Comparison of ENCODE assay signal across 12 cellular contexts in genomic region chr20:41178495-41178894, GRCh38. TPM values are rescaled to one million over a fixed set of nuclear protein-coding genes. Genes with fewer than 3 reads are reported as not detected.
DNase-seq lines count a peak whose midpoint lies in the region; ATAC-seq, FAIRE-seq and TF ChIP-seq lines count a peak whose summit lies in the region.
"Had no signal": no experiment of that assay in that cellular context is flagged by ENCODE, and none has a peak within 500 bp of the region (broad histone marks: within the 10 kb centered on the region; RNA-seq: fewer than 3 reads in every experiment).

No MANE protein-coding gene starts in this region.

- H3K9me3 ChIP-seq in HepG2 (ENCODE audit: low read length) (no peaks in the 10 kb centered on the region), right lobe of liver (no peaks in the 10 kb centered on the region), uterus (no peaks in the 10 kb centered on the region), PC-9 (ENCODE audit: insufficient read depth, low read depth) (no peaks in the 10 kb centered on the region)
- H3K9me3 ChIP-seq: BLaER1 treated with 17β-estradiol and CSF1 and Interleukin-3, amounts not matched to agents 10 nM and 100 nM had no signal

- POLR2A ChIA-PET in HepG2 (lab: Yijun Ruan, JAX) = no interaction called here
- POLR2A ChIA-PET in PC-9 (lab: Charles Lee; ENCODE audit: unreplicated experiment) = interaction anchor here (0.6 kb wide), 1 partner anchor 151 kb away, joined by 3 read pairs; no protein-coding TSS in a partner anchor

- in situ Hi-C loops in HepG2 (cut with HindIII; ENCODE audit: extremely low pct_ligation_motif_present, low pct_unique_long_range_greater_than_20kb) = no loop called here

- peaks cover 12% of the 10 kb centered on the region for H3K4me1 ChIP-seq in HepG2 (ENCODE audit: insufficient read depth, low read length)
- H3K4me1 ChIP-seq in right lobe of liver = no peaks in the 10 kb centered on the region
- peaks cover 0 to 15% of the 10 kb centered on the region in 2 donors for H3K4me1 ChIP-seq in uterus
- peaks cover 11% of the 10 kb centered on the region for H3K4me1 ChIP-seq in PC-9 (replicated peaks; ENCODE audit: insufficient read depth)
- H3K4me1 ChIP-seq: BLaER1 treated with 17β-estradiol and CSF1 and Interleukin-3, amounts not matched to agents 10 nM and 100 nM had no signal

- peaks cover 23% of the 10 kb centered on the region for H3K36me3 Mint-ChIP-seq in chondrocyte (ENCODE audit: low read depth)
- peaks cover 49% of the 10 kb centered on the region for H3K36me3 Mint-ChIP-seq in nephron progenitor cell (ENCODE audit: low read depth)

- H3K27ac Mint-ChIP-seq in chondrocyte (ENCODE audit: unreplicated experiment) (peak overlapping the region; percentile 97), nephron progenitor cell (peak overlapping the region; percentile 89)

- ATAC-seq in HepG2 (no peak), right lobe of liver (no peak), HG02763 (IDR thresholded peaks at IDR 0.05; ENCODE audit: unreplicated experiment) (no peak)

- H3K4me2 ChIP-seq in HepG2 (ENCODE audit: low read depth, low read length) (no peak overlapping the region), PC-9 (no peak overlapping the region)
- H3K4me2 ChIP-seq: BLaER1 treated with 17β-estradiol and CSF1 and Interleukin-3, amounts not matched to agents 10 nM and 100 nM had no signal

- H3K9me3 Mint-ChIP-seq in chondrocyte (ENCODE audit: low read depth) (no peaks in the 10 kb centered on the region), nephron progenitor cell (no peaks in the 10 kb centered on the region)
- H3K9me3 Mint-ChIP-seq: IgD-negative memory B cell had no signal

- TF ChIP-seq POLR2A in HepG2 (IDR thresholded peaks at IDR 0.05; ENCODE audit: insufficient read depth in 1 of 2, low read depth in 2 of 2, low read length in 2 of 2) (no peak), right lobe of liver (IDR thresholded peaks at IDR 0.05) (no peak), uterus (IDR thresholded peaks at IDR 0.05) (no peak)

- H3K4me1 Mint-ChIP-seq in chondrocyte (ENCODE audit: low read depth) (peaks cover 77% of the 10 kb centered on the region), nephron progenitor cell (peaks cover 17% of the 10 kb centered on the region)
- H3K4me1 Mint-ChIP-seq: IgD-negative memory B cell had no signal

- H4K20me1 ChIP-seq in HepG2 (ENCODE audit: insufficient read depth, low read length) (peaks cover 1% of the 10 kb centered on the region; the same call in 1 of the 2 replicates), PC-9 (ENCODE audit: insufficient read depth) (no peaks in the 10 kb centered on the region)

- H3K27ac ChIP-seq in HepG2 (ENCODE audit: extremely low read length, insufficient read depth, low read length) (no peak overlapping the region), right lobe of liver (no peak overlapping the region), uterus (peak overlapping the region; percentile 65 to 85), PC-9 (no peak overlapping the region)
- H3K27ac ChIP-seq: BLaER1 treated with 17β-estradiol and CSF1 and Interleukin-3, amounts not matched to agents 10 nM and 100 nM had no signal

- no peak for TF ChIP-seq EP300 in HepG2 (IDR thresholded peaks at IDR 0.05; ENCODE audit: low read depth in 2 of 2, low read length in 2 of 2)
- no peak for TF ChIP-seq EP300 in HepG2 (CRISPR knock-in tag; IDR thresholded peaks at IDR 0.05; ENCODE audit: borderline replicate concordance)

- no peaks in the 10 kb centered on the region for H3K79me2 ChIP-seq in HepG2 (ENCODE audit: insufficient read depth, low read length)
- H3K79me2 ChIP-seq in PC-9 (ENCODE audit: low read depth) = no peaks in the 10 kb centered on the region

- intact Hi-C loops in HepG2 (cut with micrococcal nuclease; ENCODE audit: unreplicated experiment) = no loop called here
- intact Hi-C loops in right lobe of liver (cut with DNase I) = loop anchor here in 1 of 2 donors (10.0 kb wide), 1 partner anchor 46 kb away; no protein-coding TSS in a partner anchor
- intact Hi-C loops in uterus (cut with DNase I; ENCODE audit: low total_unique reads) = no loop called here
- intact Hi-C loops in PC-9 (cut with micrococcal nuclease; ENCODE audit: unreplicated experiment) = loop anchor here (10.0 kb wide), 1 partner anchor 226 kb away; no protein-coding TSS in a partner anchor

- no peak for TF ChIP-seq RAD21 in HepG2 (CRISPR knock-in tag; IDR thresholded peaks at IDR 0.05)

- CTCF ChIA-PET in HepG2 (lab: Yijun Ruan, JAX; ENCODE audit: low intra/inter-chr PET ratio, low total read pairs) = no interaction called here
- CTCF ChIA-PET in PC-9 (lab: Charles Lee) = interaction anchor here (1.5 kb wide), 1 partner anchor 162 kb away, joined by 7 read pairs; the partner anchor contains the start of gene LPIN3

- H3K4me3 ChIP-seq in HepG2 (replicated peaks in 1 of 3; ENCODE audit: insufficient read depth in 1 of 3, low read depth in 2 of 3, low read length in 3 of 3) (no peak overlapping the region), right lobe of liver (no peak overlapping the region), uterus (no peak overlapping the region), PC-9 (no peak overlapping the region)
- H3K4me3 ChIP-seq: BLaER1 treated with 17β-estradiol and CSF1 and Interleukin-3, amounts not matched to agents 10 nM and 100 nM had no signal

- DNase-seq in HepG2 (ENCODE audit: low spot score) (no peak), right lobe of liver (no peak), chondrocyte (ENCODE audit: low spot score) (no peak), nephron progenitor cell (no peak), uterus (no peak), PC-9 (no peak)
- DNase-seq in effector CD8-positive, alpha-beta T cell (lab: John Stamatoyannopoulos, UW) = no peak
- DNase-seq: NCI-H187, occipital lobe had no signal

- 91% methylated on average over 6 of the region's 6 CpGs for WGBS in HepG2 (ENCODE audit: low lambda C conversion rate)
- WGBS in right lobe of liver (ENCODE audit: insufficient coverage, low coverage, low lambda C conversion rate, missing lambda C conversion rate) = 67% methylated on average over 4 of the region's 6 CpGs

- H3K27me3 Mint-ChIP-seq in chondrocyte (ENCODE audit: low read depth) = no peaks in the 10 kb centered on the region
- no peaks in the 10 kb centered on the region for H3K27me3 Mint-ChIP-seq in nephron progenitor cell (ENCODE audit: low read depth, poor library complexity)
- H3K27me3 Mint-ChIP-seq: IgD-negative memory B cell had no signal

- no peak overlapping the region for H3K9ac ChIP-seq in HepG2 (ENCODE audit: insufficient read depth, low read depth, low read length)
- H3K9ac ChIP-seq: BLaER1 treated with 17β-estradiol and CSF1 and Interleukin-3, amounts not matched to agents 10 nM and 100 nM had no signal

- H3K27me3 ChIP-seq in HepG2 (ENCODE audit: control insufficient read depth in 1 of 2, insufficient read depth in 2 of 2, low read length in 2 of 2) (no peaks in the 10 kb centered on the region), right lobe of liver (no peaks in the 10 kb centered on the region), uterus (no peaks in the 10 kb centered on the region), PC-9 (ENCODE audit: insufficient read depth, low read depth) (no peaks in the 10 kb centered on the region)
- H3K27me3 ChIP-seq: BLaER1 treated with 17β-estradiol and CSF1 and Interleukin-3, amounts not matched to agents 10 nM and 100 nM had no signal

- H2AFZ ChIP-seq in HepG2 (ENCODE audit: low read length) = no peak overlapping the region
- no peak overlapping the region for H2AFZ ChIP-seq in PC-9

- no peaks in the 10 kb centered on the region for H3F3A ChIP-seq in PC-9 (ENCODE audit: insufficient read depth, low read depth)

- TF ChIP-seq CTCF in HepG2 (CRISPR knock-in tag; IDR thresholded peaks at IDR 0.05) = no peak
- no peak for TF ChIP-seq CTCF in right lobe of liver (IDR thresholded peaks at IDR 0.05)
- no peak for TF ChIP-seq CTCF in chondrocyte (IDR thresholded peaks at IDR 0.05)
- TF ChIP-seq CTCF in nephron progenitor cell (IDR thresholded peaks at IDR 0.05) = no peak
- no peak for TF ChIP-seq CTCF in uterus (IDR thresholded peaks at IDR 0.05)
- no peak for TF ChIP-seq CTCF in PC-9 (conservative IDR thresholded peaks at IDR 0.05)

- H3K9me2 ChIP-seq in PC-9 (ENCODE audit: insufficient read depth) = no peaks in the 10 kb centered on the region

- H3K36me3 ChIP-seq in HepG2 (replicated peaks in 1 of 2; ENCODE audit: control insufficient read depth in 1 of 2, insufficient read depth in 2 of 2, low read length in 2 of 2) (peaks cover 15 to 32% of the 10 kb centered on the region in 2 experiments), right lobe of liver (peaks cover 0 to 19% (median 3%) of the 10 kb centered on the region in 4 donors), uterus (no peaks in the 10 kb centered on the region), PC-9 (ENCODE audit: low read depth) (0 out of 2 replicates have a peak, but pooled peaks cover 6% of the 10 kb centered on the region)

- H3K4me3 Mint-ChIP-seq in chondrocyte (ENCODE audit: unreplicated experiment) = no peak overlapping the region
- H3K4me3 Mint-ChIP-seq in nephron progenitor cell = no peak overlapping the region
- H3K4me3 Mint-ChIP-seq: IgD-negative memory B cell had no signal

- no peak for FAIRE-seq in HepG2 (lab: Jason Lieb, UNC)

- BruUV-seq in HepG2 (replicated peaks; lab: Mats Ljungman, UMichigan) (no TSS peak), PC-9 (replicated peaks; lab: Mats Ljungman, UMichigan) (no TSS peak)

RNA-seq across cellular contexts. Expression of gene PLCG1, which starts 41.2 kb away (rescaled TPM):
- total RNA-seq in HepG2 (2016; rRNA removed; fragmentation: Illumina TruSeq; extraction: Trizol) (53.1 and 85.3 TPM in 2 replicates), right lobe of liver (10 to 100 TPM in 5 of 6 experiments, 1 to 10 TPM in 1; 9.5 to 22.6 (median 16.6) TPM), chondrocyte (139 to 152 TPM (median 140 TPM) in 3 replicates), uterus (100 to 1,000 TPM in 3 of 4 donors, 10 to 100 TPM in 1; 38.8 to 180 (median 138) TPM), PC-9 (2021) (64.1 and 69.4 TPM in 2 replicates)
- total RNA-seq in HepG2 (2016; cell fraction: cytosol; rRNA removed; fragmentation: Illumina TruSeq; extraction: Trizol; ENCODE audit: low read depth) = 8.3 and 10.2 TPM in 2 replicates
- 43.2 and 85.3 TPM in 2 replicates for total RNA-seq in HepG2 (2016; cell fraction: insoluble cytoplasmic fraction; rRNA removed; fragmentation: Illumina TruSeq; extraction: Trizol)
- total RNA-seq in HepG2 (2016; cell fraction: membrane; rRNA removed; fragmentation: Illumina TruSeq; extraction: Trizol) = 23.6 and 25.9 TPM in 2 replicates
- total RNA-seq in HepG2 (2016; cell fraction: nucleus; rRNA removed; fragmentation: Illumina TruSeq; extraction: Trizol) = 119 and 141 TPM in 2 replicates
- polyA plus RNA-seq in HepG2 (2011; rRNA removed) = 158 and 207 TPM in 2 replicates
- polyA plus RNA-seq in HepG2 (2011; cell fraction: cytosol; rRNA removed) = 50.7 and 54.7 TPM in 2 replicates
- 1,608 and 1,708 TPM in 2 replicates for polyA plus RNA-seq in HepG2 (2011; cell fraction: nucleus; rRNA removed)
- 152 and 164 TPM in 2 replicates for polyA plus RNA-seq in HepG2 (2012)
- polyA plus RNA-seq in HepG2 (2016; cell fraction: cytosol; fragmentation: Illumina TruSeq; extraction: Trizol; ENCODE audit: low read depth) = 3.6 and 4.0 TPM in 2 replicates
- polyA plus RNA-seq in HepG2 (2016; cell fraction: insoluble cytoplasmic fraction; fragmentation: Illumina TruSeq; extraction: Trizol; ENCODE audit: low read depth) = 54.2 and 61.1 TPM in 2 replicates
- polyA plus RNA-seq in HepG2 (2016; cell fraction: membrane; fragmentation: Illumina TruSeq; extraction: Trizol; ENCODE audit: low read depth) = 12.4 and 12.5 TPM in 2 replicates
- 371 and 407 TPM in 2 replicates for polyA plus RNA-seq in HepG2 (2016; cell fraction: nucleus; fragmentation: Illumina TruSeq; extraction: Trizol; ENCODE audit: insufficient read depth, low read depth)
- 74.2 and 219 TPM in 2 replicates for polyA minus RNA-seq in HepG2 (2011; rRNA and poly(A)+ RNA removed; ENCODE audit: low replicate concordance)
- 77.9 and 95.1 TPM in 2 replicates for polyA minus RNA-seq in HepG2 (2011; cell fraction: cytosol; rRNA and poly(A)+ RNA removed)
- polyA minus RNA-seq in HepG2 (2011; cell fraction: nucleus; rRNA and poly(A)+ RNA removed) = 286 and 292 TPM in 2 replicates

Comparison
In these comparisons a context has a peak if more than half of its experiments do, and no peak if none do; other contexts are left out.
1. H3K27ac ChIP-seq: peak in uterus (2 of 2); none in HepG2 (single experiment), right lobe of liver (0 of 3) and PC-9 (single experiment).